In genomic region chr9:7209990-7210389, GRCh38 we compare ENCODE assay signal across 1 cellular context.
TF ChIP-seq lines count a peak whose summit lies in the region.

No MANE protein-coding gene starts in this region.

TF ChIP-seq in HepG2, 621 proteins besides CTCF, POLR2A, EP300 and RAD21 (continued from another document):
- TF ChIP-seq ZBTB44 (CRISPR knock-in tag; IDR thresholded peaks at IDR 0.05) (no peak), HNRNPLL (IDR thresholded peaks at IDR 0.05; ENCODE audit: low read depth, low read length, poor library complexity, severe bottlenecking) (no peak)
